In the genomic region with DNA sequence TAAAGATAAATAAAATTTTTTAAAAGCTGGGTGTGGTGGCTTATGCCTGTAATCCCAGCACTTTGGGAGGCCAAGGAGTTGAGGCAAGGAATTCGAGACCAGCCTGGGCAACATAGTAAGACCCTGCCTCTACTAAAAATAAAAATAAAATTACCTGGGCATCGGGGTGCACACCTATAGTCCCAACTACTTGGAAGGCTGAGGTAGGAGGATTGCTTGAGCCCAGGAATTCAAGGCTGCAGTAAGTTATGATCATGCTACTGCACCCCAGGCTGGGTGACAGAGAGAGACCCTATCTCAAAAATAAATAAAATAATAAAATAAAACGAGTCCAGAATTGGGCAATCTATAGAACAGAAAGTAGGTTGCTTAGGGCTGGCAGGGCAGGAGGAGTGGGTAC, we compare ENCODE assay signal across 22 cellular contexts.
DNase-seq lines count a peak whose midpoint lies in the region; ATAC-seq, FAIRE-seq and TF ChIP-seq lines count a peak whose summit lies in the region.
"Had no signal": no experiment of that assay in that cellular context is flagged by ENCODE, and none has a peak within 500 bp of the region (broad histone marks: within the 10 kb centered on the region; RNA-seq: fewer than 3 reads in every experiment).

No MANE protein-coding gene starts in this region.

- H3K27ac ChIP-seq in kidney (ENCODE audit: low read depth in 2 of 2, low read length in 2 of 2) (no peak overlapping the region), mammary epithelial cell (ENCODE audit: insufficient read depth, low read depth, low read length) (no peak overlapping the region)
- H3K27ac ChIP-seq: C4-2B, cardiac muscle cell, dorsolateral prefrontal cortex, prostate gland had no signal

- H3K27me3 ChIP-seq in Loucy (ENCODE audit: insufficient read depth, low read length, poor library complexity, severe bottlenecking) = no peaks in the 10 kb centered on the region
- no peaks in the 10 kb centered on the region for H3K27me3 ChIP-seq in mammary epithelial cell (ENCODE audit: insufficient read depth, low read length)
- H3K27me3 ChIP-seq: cardiac muscle cell, dorsolateral prefrontal cortex had no signal

- H3K79me2 ChIP-seq in Loucy (ENCODE audit: insufficient read depth, low read length) = no peaks in the 10 kb centered on the region
- H3K79me2 ChIP-seq in mammary epithelial cell (ENCODE audit: insufficient read depth, low read length) = no peaks in the 10 kb centered on the region

- no peaks in the 10 kb centered on the region for H3K36me3 ChIP-seq in Loucy (ENCODE audit: insufficient read depth, low read length)
- no peaks in the 10 kb centered on the region for H3K36me3 ChIP-seq in kidney (ENCODE audit: control insufficient read depth in 1 of 2, insufficient read depth in 2 of 2, low read length in 2 of 2)
- no peaks in the 10 kb centered on the region for H3K36me3 ChIP-seq in mammary epithelial cell (ENCODE audit: insufficient read depth, low read length)
- H3K36me3 ChIP-seq: cardiac muscle cell, prostate gland had no signal

- no TSS peak for BruUV-seq in mammary epithelial cell (replicated peaks; lab: Mats Ljungman, UMichigan)

- H3K27me3 Mint-ChIP-seq in activated CD4-positive, alpha-beta T cell treated with anti-CD3 and anti-CD28 coated beads, Interleukin-2, amount 10 ng/mL, durations not matched to agents 24 days and 14 days = no peaks in the 10 kb centered on the region
- no peaks in the 10 kb centered on the region for H3K27me3 Mint-ChIP-seq in activated T-helper 2 cell treated with anti-CD3 and anti-CD28 coated beads, Interferon-gamma antibody, Interleukin-2, Interleukin-4, amounts not matched to agents 10 μg/mL and 5 μg/mL and 100 μg/mL, durations not matched to agents 14 hours and 24 hours and 36 hours (ENCODE audit: low read depth)
- no peaks in the 10 kb centered on the region for H3K27me3 Mint-ChIP-seq in natural killer cell (ENCODE audit: low read depth in 2 of 2)

- H3K9me2 ChIP-seq in Loucy (replicated peaks; ENCODE audit: low read depth, low read length) = no peaks in the 10 kb centered on the region

- H3K9ac ChIP-seq in Loucy (ENCODE audit: low read depth, low read length, poor library complexity, severe bottlenecking) = no peak overlapping the region
- H3K9ac ChIP-seq in kidney (ENCODE audit: low read length in 2 of 2) = no peak overlapping the region
- no peak overlapping the region for H3K9ac ChIP-seq in mammary epithelial cell (ENCODE audit: insufficient read depth, low read length)

- dilution Hi-C loops in mammary epithelial cell (cut with HindIII; ENCODE audit: low sequenced_read_pairs) = no loop called here

- peak overlapping the region; percentile 34 for H3K4me3 Mint-ChIP-seq in activated CD4-positive, alpha-beta T cell treated with anti-CD3 and anti-CD28 coated beads, Interleukin-2, amount 10 ng/mL, durations not matched to agents 24 days and 14 days
- no peak overlapping the region for H3K4me3 Mint-ChIP-seq in activated T-helper 2 cell treated with anti-CD3 and anti-CD28 coated beads, Interferon-gamma antibody, Interleukin-2, Interleukin-4, amounts not matched to agents 10 μg/mL and 5 μg/mL and 100 μg/mL, durations not matched to agents 14 hours and 24 hours and 36 hours (ENCODE audit: low read depth)
- peak overlapping the region; percentile 87 for H3K4me3 Mint-ChIP-seq in natural killer cell
- H3K4me3 Mint-ChIP-seq: neural crest cell had no signal

- H3K27ac Mint-ChIP-seq in activated CD4-positive, alpha-beta T cell treated with anti-CD3 and anti-CD28 coated beads, Interleukin-2, amount 10 ng/mL, durations not matched to agents 24 days and 14 days = peak overlapping the region; percentile 82
- peak overlapping the region; percentile 87 for H3K27ac Mint-ChIP-seq in activated T-helper 2 cell treated with anti-CD3 and anti-CD28 coated beads, Interferon-gamma antibody, Interleukin-2, Interleukin-4, amounts not matched to agents 10 μg/mL and 5 μg/mL and 100 μg/mL, durations not matched to agents 14 hours and 24 hours and 36 hours
- H3K27ac Mint-ChIP-seq in natural killer cell = peak overlapping the region; percentile 84 to 93

- TF ChIP-seq CTCF in Loucy (conservative IDR thresholded peaks at IDR 0.05; ENCODE audit: low read length) (no peak), natural killer cell (IDR thresholded peaks at IDR 0.05) (no peak), kidney (IDR thresholded peaks at IDR 0.05; ENCODE audit: borderline replicate concordance, extremely low read depth, insufficient read depth) (no peak), mammary epithelial cell (conservative IDR thresholded peaks at IDR 0.05 in 1 of 2, IDR thresholded peaks at IDR 0.05 in 1 of 2; ENCODE audit: extremely low read depth in 1 of 2, insufficient read depth in 1 of 2, low read depth in 1 of 2, low read length in 2 of 2) (no peak)

- no peaks in the 10 kb centered on the region for H3K36me3 Mint-ChIP-seq in activated CD4-positive, alpha-beta T cell treated with anti-CD3 and anti-CD28 coated beads, Interleukin-2, amount 10 ng/mL, durations not matched to agents 24 days and 14 days (ENCODE audit: low read depth)
- H3K36me3 Mint-ChIP-seq in activated T-helper 2 cell treated with anti-CD3 and anti-CD28 coated beads, Interferon-gamma antibody, Interleukin-2, Interleukin-4, amounts not matched to agents 10 μg/mL and 5 μg/mL and 100 μg/mL, durations not matched to agents 14 hours and 24 hours and 36 hours (ENCODE audit: low read depth) = no peaks in the 10 kb centered on the region
- no peaks in the 10 kb centered on the region for H3K36me3 Mint-ChIP-seq in natural killer cell

- DNase-seq in activated CD4-positive, alpha-beta T cell treated with anti-CD3 and anti-CD28 coated beads, Interleukin-2, amount 10 ng/mL, durations not matched to agents 24 days and 14 days = no peak
- no peak for DNase-seq in activated CD4-positive, alpha-beta T cell treated with anti-CD3 and anti-CD28 coated beads for 4 hours
- DNase-seq in activated T-helper 2 cell treated with anti-CD3 and anti-CD28 coated beads, Interferon-gamma antibody, Interleukin-2, Interleukin-4, amounts not matched to agents 10 μg/mL and 5 μg/mL and 100 μg/mL, durations not matched to agents 14 hours and 24 hours and 36 hours (ENCODE audit: low spot score) = no peak
- no peak for DNase-seq in natural killer cell
- no peak for DNase-seq in kidney
- no peak for DNase-seq in effector CD4-positive, alpha-beta T cell
- DNase-seq in mammary epithelial cell = no peak
- DNase-seq: amniotic stem cell; dorsolateral prefrontal cortex; left cardiac atrium; NCI-H146; NCI-H748 treated with DMSO at 0.1 percent for 48 hours; PC-3; stimulated activated CD4-positive, alpha-beta T cell treated with anti-CD3 and anti-CD28 coated beads, Interleukin-4, amount 100 ng/mL, for 1 hour; substantia nigra had no signal

- no peak overlapping the region for H3K4me3 ChIP-seq in Loucy (ENCODE audit: low read length, poor library complexity, severe bottlenecking)
- no peak overlapping the region for H3K4me3 ChIP-seq in kidney (ENCODE audit: low read length in 2 of 2)
- no peak overlapping the region for H3K4me3 ChIP-seq in mammary epithelial cell (replicated peaks in 1 of 3; ENCODE audit: insufficient read depth in 1 of 3, low read depth in 2 of 3, low read length in 3 of 3)
- H3K4me3 ChIP-seq: cardiac muscle cell, dorsolateral prefrontal cortex, prostate gland had no signal

- CTCF ChIA-PET in mammary epithelial cell (lab: Charles Lee; ENCODE audit: low non-redundant PET) = no interaction called here

- no peak for ATAC-seq in natural killer cell
- ATAC-seq: left cardiac atrium, PC-3 had no signal

- no peak for FAIRE-seq in kidney (lab: Jason Lieb, UNC)
- FAIRE-seq: A204.1, frontal cortex had no signal

- in situ Hi-C loops in mammary epithelial cell (cut with MboI; ENCODE audit: low sequenced_read_pairs in 2 of 2) = no loop called here

- peaks cover 57% of the 10 kb centered on the region for H3K4me1 ChIP-seq in Loucy (ENCODE audit: insufficient read depth, low read length, poor library complexity, severe bottlenecking)
- H3K4me1 ChIP-seq in kidney (ENCODE audit: control insufficient read depth in 1 of 2, insufficient read depth in 1 of 2, low read depth in 1 of 2, low read length in 2 of 2) = peaks cover 0 to 2% of the 10 kb centered on the region in 2 donors
- peaks cover 13% of the 10 kb centered on the region for H3K4me1 ChIP-seq in mammary epithelial cell (ENCODE audit: insufficient read depth, low read length)
- H3K4me1 ChIP-seq: prostate gland had no signal

- H2AFZ ChIP-seq in Loucy (ENCODE audit: low read length) = no peak overlapping the region
- no peak overlapping the region for H2AFZ ChIP-seq in mammary epithelial cell (ENCODE audit: low read depth, low read length)

- H3K4me2 ChIP-seq in Loucy (ENCODE audit: low read depth, low read length, poor library complexity, severe bottlenecking) (peak overlapping the region; percentile 55), mammary epithelial cell (ENCODE audit: insufficient read depth, low read depth, low read length) (no peak overlapping the region)

- H3F3A ChIP-seq in Loucy (ENCODE audit: low read depth) = peaks cover 11% of the 10 kb centered on the region

- H3K9me3 Mint-ChIP-seq in activated CD4-positive, alpha-beta T cell treated with anti-CD3 and anti-CD28 coated beads, Interleukin-2, amount 10 ng/mL, durations not matched to agents 24 days and 14 days = no peaks in the 10 kb centered on the region
- H3K9me3 Mint-ChIP-seq in activated T-helper 2 cell treated with anti-CD3 and anti-CD28 coated beads, Interferon-gamma antibody, Interleukin-2, Interleukin-4, amounts not matched to agents 10 μg/mL and 5 μg/mL and 100 μg/mL, durations not matched to agents 14 hours and 24 hours and 36 hours = no peaks in the 10 kb centered on the region
- H3K9me3 Mint-ChIP-seq in natural killer cell = peaks cover 3 to 4% of the 10 kb centered on the region in 2 donors
- H3K9me3 Mint-ChIP-seq: neural crest cell had no signal

- H3K4me1 Mint-ChIP-seq in activated CD4-positive, alpha-beta T cell treated with anti-CD3 and anti-CD28 coated beads, Interleukin-2, amount 10 ng/mL, durations not matched to agents 24 days and 14 days = peaks cover 60% of the 10 kb centered on the region
- H3K4me1 Mint-ChIP-seq in activated T-helper 2 cell treated with anti-CD3 and anti-CD28 coated beads, Interferon-gamma antibody, Interleukin-2, Interleukin-4, amounts not matched to agents 10 μg/mL and 5 μg/mL and 100 μg/mL, durations not matched to agents 14 hours and 24 hours and 36 hours (ENCODE audit: low read depth) = peaks cover 67% of the 10 kb centered on the region
- peaks cover 65 to 81% of the 10 kb centered on the region in 2 donors for H3K4me1 Mint-ChIP-seq in natural killer cell

- intact Hi-C loops in activated CD4-positive, alpha-beta T cell treated with anti-CD3 and anti-CD28 coated beads, Interleukin-2, amount 10 ng/mL, durations not matched to agents 24 days and 14 days (cut with micrococcal nuclease) = loop anchor here (2.0 to 5.0 kb wide), 5 partner anchors 27 to 263 kb away; no protein-coding TSS in a partner anchor
- intact Hi-C loops in activated T-helper 2 cell treated with anti-CD3 and anti-CD28 coated beads, Interferon-gamma antibody, Interleukin-2, Interleukin-4, amounts not matched to agents 10 μg/mL and 5 μg/mL and 100 μg/mL, durations not matched to agents 14 hours and 24 hours and 36 hours (cut with micrococcal nuclease) = loop anchor here (1.0 to 10.0 kb wide), 6 partner anchors 28 to 187 kb away; no protein-coding TSS in a partner anchor
- intact Hi-C loops in natural killer cell (cut with micrococcal nuclease) (loop anchor here (2.0 to 5.0 kb wide), 3 partner anchors 31 to 259 kb away; no protein-coding TSS in a partner anchor), kidney (cut with DNase I) (no loop called here), mammary epithelial cell (cut with micrococcal nuclease) (no loop called here)

- WGBS in mammary epithelial cell (ENCODE audit: low coverage, missing lambda C conversion rate) = 100% methylated on average over 1 of the region's 3 CpGs

- H3K9me3 ChIP-seq in Loucy (ENCODE audit: insufficient read depth, low read depth, low read length) (no peaks in the 10 kb centered on the region), kidney (ENCODE audit: control insufficient read depth in 1 of 2, low read length in 2 of 2) (no peaks in the 10 kb centered on the region), mammary epithelial cell (replicated peaks; ENCODE audit: insufficient read depth, low read length) (no peaks in the 10 kb centered on the region)
- H3K9me3 ChIP-seq: prostate gland had no signal

- H4K20me1 ChIP-seq in Loucy (ENCODE audit: insufficient read depth, low read length, poor library complexity, severe bottlenecking) (no peaks in the 10 kb centered on the region), mammary epithelial cell (ENCODE audit: insufficient read depth, low read length) (no peaks in the 10 kb centered on the region)

Comparison
In these comparisons a context has a peak if more than half of its experiments do, and no peak if none do; other contexts are left out.
1. intact Hi-C loops: an anchor here in activated CD4-positive, alpha-beta T cell treated with anti-CD3 and anti-CD28 coated beads, Interleukin-2, amount 10 ng/mL, durations not matched to agents 24 days and 14 days (2.0 to 5.0 kb wide), activated T-helper 2 cell treated with anti-CD3 and anti-CD28 coated beads, Interferon-gamma antibody, Interleukin-2, Interleukin-4, amounts not matched to agents 10 μg/mL and 5 μg/mL and 100 μg/mL, durations not matched to agents 14 hours and 24 hours and 36 hours (1.0 to 10.0 kb wide) and natural killer cell (2.0 to 5.0 kb wide); none called in kidney and mammary epithelial cell.